ENCODE assay signal across 10 cellular contexts in the genomic region with DNA sequence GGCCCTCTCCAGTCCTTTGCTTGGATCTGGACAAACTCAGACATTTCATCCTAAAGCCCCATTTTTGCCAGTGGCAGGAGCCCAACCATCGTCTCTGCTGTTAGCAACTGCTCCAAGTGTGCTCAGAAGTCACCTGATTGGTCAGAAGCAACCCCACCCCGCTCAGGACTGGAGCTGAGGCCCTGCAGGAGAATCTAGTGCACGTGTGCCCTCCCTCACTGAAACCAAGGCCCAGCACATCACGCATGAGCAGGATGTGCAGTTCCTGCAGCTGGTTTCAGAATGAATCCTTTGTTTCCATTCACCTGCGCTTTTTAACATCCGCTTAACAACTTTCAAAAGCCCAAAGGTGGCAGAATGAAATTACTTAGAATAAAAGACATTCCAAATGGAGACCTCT.
DNase-seq lines count a peak whose midpoint lies in the region; ATAC-seq, FAIRE-seq and TF ChIP-seq lines count a peak whose summit lies in the region.
"Had no signal": no experiment of that assay in that cellular context is flagged by ENCODE, and none has a peak within 500 bp of the region (broad histone marks: within the 10 kb centered on the region; RNA-seq: fewer than 3 reads in every experiment).

No MANE protein-coding gene starts in this region.

- H3K79me1 ChIP-seq in H1 (ENCODE audit: low read depth, low read length), result no peaks in the 10 kb centered on the region

- H4K5ac ChIP-seq in H1 (ENCODE audit: insufficient read length, low read depth, low read length), result no peak overlapping the region

- no peak overlapping the region for H3K14ac ChIP-seq in H1 (ENCODE audit: insufficient read length)

- POLR2A ChIA-PET in H1 (lab: Charles Lee; ENCODE audit: partially characterized antibody), result interaction anchor here (1.6 kb wide), 1 partner anchor 12 kb away, joined by 4 read pairs; no protein-coding TSS in a partner anchor

- H2BK5ac ChIP-seq in H1 (ENCODE audit: low read depth, low read length), result no peak overlapping the region

- H3K27me3 ChIP-seq in H1 (replicated peaks in 1 of 4; ENCODE audit: control insufficient read depth in 3 of 4, extremely low read depth in 1 of 4, insufficient read depth in 3 of 4, low read length in 3 of 4), result no peaks in the 10 kb centered on the region
- no peaks in the 10 kb centered on the region for H3K27me3 ChIP-seq in thymus (ENCODE audit: control insufficient read depth, insufficient read depth)

- WGBS in H1 (ENCODE audit: extremely low coverage in 1 of 2, insufficient coverage in 1 of 2, insufficient read length in 1 of 2, insufficient replicate concordance in 2 of 2, low coverage in 1 of 2, low lambda C conversion rate in 2 of 2, missing lambda C conversion rate in 1 of 2), 2 experiments, result 73% methylated on average over 6 of the region's 6 CpGs; no CpG with 5 or more reads in 1 of the 2 experiments
- 57% methylated on average over 6 of the region's 6 CpGs for WGBS in thymus

- no peak overlapping the region for H3K4me2 ChIP-seq in H1 (ENCODE audit: insufficient read depth in 1 of 2, low read depth in 2 of 2, low read length in 2 of 2)

- peak overlapping the region; percentile 63; the same call in 1 of the 2 replicates for H2BK12ac ChIP-seq in H1 (ENCODE audit: low read depth, low read length)

- H3K23me2 ChIP-seq in H1 (ENCODE audit: low read depth, low read length), result no peaks in the 10 kb centered on the region

- H3K27ac ChIP-seq in KOPT-K1 (ENCODE audit: low read depth, low read length, poor library complexity, severe bottlenecking) (peak overlapping the region; percentile 15), H1 (ENCODE audit: low read depth, low read length) (no peak overlapping the region), thymus (ENCODE audit: low read depth) (peak overlapping the region; percentile 39)

- no peak overlapping the region for H3K9ac ChIP-seq in H1 (replicated peaks in 1 of 4; ENCODE audit: extremely low read depth in 1 of 4, low read depth in 3 of 4, low read length in 3 of 4)

- DNase-seq in GM12892 (ENCODE audit: insufficient read length) (peak; percentile 65), H1 (ENCODE audit: low read depth in 1 of 2, low spot score in 2 of 2) (no peak), superior temporal gyrus (ENCODE audit: extremely low spot score) (no peak), NCI-H2227 (lab: John Stamatoyannopoulos, UW; ENCODE audit: unreplicated experiment) (no peak), RCC 7860 (ENCODE audit: low spot score) (no peak)

- H2BK15ac ChIP-seq in H1 (ENCODE audit: low read length), result no peak overlapping the region

- H4K20me1 ChIP-seq in H1 (replicated peaks in 1 of 2; ENCODE audit: control insufficient read depth in 1 of 2, insufficient read depth in 2 of 2, low read length in 2 of 2), result no peaks in the 10 kb centered on the region

- H4K91ac ChIP-seq in H1 (replicated peaks; ENCODE audit: insufficient read length, low read length), result no peak overlapping the region

- no peak for TF ChIP-seq EP300 in H1 (IDR thresholded peaks at IDR 0.05; ENCODE audit: borderline replicate concordance in 1 of 2, low read depth in 2 of 2, low read length in 2 of 2)

- H3K18ac ChIP-seq in H1 (ENCODE audit: extremely low read depth, low read length), result no peak overlapping the region

- peak; percentile 97 for ATAC-seq in GM21717 (IDR thresholded peaks at IDR 0.05; ENCODE audit: unreplicated experiment)

- H3K4me3 ChIP-seq in H1 (ENCODE audit: extremely low read depth in 1 of 4, insufficient read depth in 2 of 4, low read depth in 3 of 4, low read length in 4 of 4) (no peak overlapping the region), thymus (ENCODE audit: low read length) (no peak overlapping the region)
- H3K4me3 ChIP-seq: lung had no signal

- TF ChIP-seq POLR2A in GM12892 (IDR thresholded peaks at IDR 0.05; ENCODE audit: low read depth, low read length) (no peak), H1 (IDR thresholded peaks at IDR 0.05; ENCODE audit: control extremely low read depth in 1 of 2, low read depth in 2 of 2, low read length in 2 of 2) (no peak)

- H3K79me2 ChIP-seq in H1 (ENCODE audit: control insufficient read depth in 1 of 2, insufficient read depth in 2 of 2, low read length in 2 of 2), result no peaks in the 10 kb centered on the region

- H3K36me3 ChIP-seq in KOPT-K1 (ENCODE audit: insufficient read depth, low read length) (no peaks in the 10 kb centered on the region), H1 (ENCODE audit: control insufficient read depth in 2 of 4, insufficient read depth in 4 of 4, low read length in 3 of 4) (no peaks in the 10 kb centered on the region), thymus (ENCODE audit: control insufficient read depth, insufficient read depth) (no peaks in the 10 kb centered on the region)

- H2AK5ac ChIP-seq in H1 (ENCODE audit: low read depth, low read length), result no peak overlapping the region

- CTCF ChIA-PET in H1 (lab: Charles Lee; ENCODE audit: partially characterized antibody), result interaction anchor here (0.8 to 4.5 kb wide), 7 partner anchors 12 to 197 kb away, joined by 3 to 19 read pairs (median 4); no protein-coding TSS in a partner anchor

- H2BK20ac ChIP-seq in H1 (ENCODE audit: low read length), result no peak overlapping the region

- TF ChIP-seq CTCF in H1 (IDR thresholded peaks at IDR 0.05; ENCODE audit: control extremely low read depth in 1 of 3, insufficient read depth in 1 of 3, low read depth in 1 of 3, low read length in 3 of 3), result no peak

- no peak overlapping the region for H2AFZ ChIP-seq in H1 (ENCODE audit: low read length)

- peaks cover 0 to 5% (median 2%) of the 10 kb centered on the region in 4 experiments; a peak in 3 of 7 replicates for H3K4me1 ChIP-seq in H1 (replicated peaks in 1 of 4; ENCODE audit: control insufficient read depth in 3 of 4, insufficient read depth in 4 of 4, low read length in 3 of 4)
- H3K4me1 ChIP-seq in thymus (ENCODE audit: control insufficient read depth, insufficient read depth, low read length), result peaks cover 18% of the 10 kb centered on the region

- H4K8ac ChIP-seq in H1 (ENCODE audit: extremely low read depth, insufficient read depth, low read length), result no peak overlapping the region

- H3K4ac ChIP-seq in H1 (replicated peaks; ENCODE audit: insufficient read length, low read depth, low read length), result no peak overlapping the region

- peak; percentile 94 for FAIRE-seq in GM12892 (lab: Jason Lieb, UNC)
- no peak for FAIRE-seq in H1 (lab: Jason Lieb, UNC)
- FAIRE-seq in RCC 7860 (lab: Jason Lieb, UNC), result no peak
- FAIRE-seq: G401.6 had no signal

- H3K23ac ChIP-seq in H1 (ENCODE audit: insufficient read length), result no peak overlapping the region

- H3K9me3 ChIP-seq in KOPT-K1 (ENCODE audit: insufficient read depth, low read length, poor library complexity, severe bottlenecking), result no peaks in the 10 kb centered on the region
- no peaks in the 10 kb centered on the region for H3K9me3 ChIP-seq in H1 (ENCODE audit: insufficient read depth in 2 of 2, low read depth in 1 of 2, low read length in 1 of 2)
- no peaks in the 10 kb centered on the region for H3K9me3 ChIP-seq in thymus (ENCODE audit: control insufficient read depth)

- H3K56ac ChIP-seq in H1 (replicated peaks; ENCODE audit: insufficient read length, low read depth, low read length), result no peak overlapping the region

- no peak overlapping the region for H2BK120ac ChIP-seq in H1 (replicated peaks; ENCODE audit: low read depth, low read length)

- no peak for TF ChIP-seq RAD21 in H1 (IDR thresholded peaks at IDR 0.05 in 1 of 2, conservative IDR thresholded peaks at IDR 0.05 in 1 of 2; ENCODE audit: low read depth in 2 of 2, low read length in 2 of 2)

TF ChIP-seq in H1, 55 proteins besides CTCF, POLR2A, EP300 and RAD21:
- TF ChIP-seq RBBP5 (IDR thresholded peaks at IDR 0.05; ENCODE audit: borderline replicate concordance, low read depth, low read length) (no peak), CREB1 (IDR thresholded peaks at IDR 0.05) (no peak), HDAC6 (IDR thresholded peaks at IDR 0.05; ENCODE audit: low read depth, low read length) (no peak), RFX5 (IDR thresholded peaks at IDR 0.05; ENCODE audit: borderline replicate concordance, low read depth, low read length) (peak; percentile 34; the same call in 1 of the 2 replicates), TAF1 (IDR thresholded peaks at IDR 0.05; ENCODE audit: low read depth, low read length) (no peak), SIRT6 (IDR thresholded peaks at IDR 0.05; ENCODE audit: low read length) (no peak), BCL11A (IDR thresholded peaks at IDR 0.05; ENCODE audit: low read depth in 2 of 2, low read length in 2 of 2) (no peak), TEAD4 (IDR thresholded peaks at IDR 0.05; ENCODE audit: low read depth, low read length) (no peak), NRF1 (IDR thresholded peaks at IDR 0.05; ENCODE audit: low read depth, low read length) (no peak), GTF2F1 (IDR thresholded peaks at IDR 0.05; ENCODE audit: borderline replicate concordance, low read depth, low read length) (no peak), CEBPB (IDR thresholded peaks at IDR 0.05; ENCODE audit: low read depth, low read length) (no peak), BACH1 (IDR thresholded peaks at IDR 0.05; ENCODE audit: low read length) (no peak)
- TF ChIP-seq, protein P1, sequence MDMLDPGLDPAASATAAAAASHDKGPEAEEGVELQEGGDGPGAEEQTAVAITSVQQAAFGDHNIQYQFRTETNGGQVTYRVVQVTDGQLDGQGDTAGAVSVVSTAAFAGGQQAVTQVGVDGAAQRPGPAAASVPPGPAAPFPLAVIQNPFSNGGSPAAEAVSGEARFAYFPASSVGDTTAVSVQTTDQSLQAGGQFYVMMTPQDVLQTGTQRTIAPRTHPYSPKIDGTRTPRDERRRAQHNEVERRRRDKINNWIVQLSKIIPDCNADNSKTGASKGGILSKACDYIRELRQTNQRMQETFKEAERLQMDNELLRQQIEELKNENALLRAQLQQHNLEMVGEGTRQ (IDR thresholded peaks at IDR 0.05; ENCODE audit: low read length), result no peak
- TF ChIP-seq, protein P2, sequence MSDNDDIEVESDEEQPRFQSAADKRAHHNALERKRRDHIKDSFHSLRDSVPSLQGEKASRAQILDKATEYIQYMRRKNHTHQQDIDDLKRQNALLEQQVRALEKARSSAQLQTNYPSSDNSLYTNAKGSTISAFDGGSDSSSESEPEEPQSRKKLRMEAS (IDR thresholded peaks at IDR 0.05), result 0 out of 2 replicates have a peak, but pooled peaks have one; percentile 48
